21 cellular contexts compared by ENCODE assay signal in the genomic region with DNA sequence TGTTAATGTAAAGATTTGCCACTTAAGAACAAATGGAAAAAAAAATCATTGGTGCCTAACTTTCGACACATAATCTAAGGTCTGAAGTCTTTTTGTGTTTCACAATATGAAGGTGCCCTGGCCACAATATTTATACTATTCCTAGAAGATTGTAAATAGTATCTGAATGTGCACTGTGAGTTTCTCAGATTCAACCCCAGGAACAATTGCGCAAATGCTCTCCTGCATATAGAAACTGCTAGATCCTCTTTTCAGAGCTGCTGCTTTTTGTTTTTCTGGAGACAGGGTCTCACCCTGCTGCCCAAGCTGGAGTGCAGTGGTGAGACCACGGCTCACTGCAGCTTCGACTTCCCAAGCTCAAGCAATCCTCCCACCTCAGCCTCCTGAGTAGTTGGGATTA.
"Had no signal": no experiment of that assay in that cellular context is flagged by ENCODE, and none has a peak within 500 bp of the region (broad histone marks: within the 10 kb centered on the region; RNA-seq: fewer than 3 reads in every experiment).

No MANE protein-coding gene starts in this region.

- DNase-seq: activated B cell treated with CpG ODN at 0.5 μM for 24 hours; activated CD4-positive, alpha-beta T cell treated with anti-CD3 and anti-CD28 coated beads, Interleukin-2, amount 10 ng/mL, durations not matched to agents 24 days and 14 days; activated CD8-positive, alpha-beta T cell treated with anti-CD3 and anti-CD28 coated beads for 36 hours; activated naive CD4-positive, alpha-beta T cell; activated naive CD8-positive, alpha-beta T cell treated with anti-CD3 and anti-CD28 coated beads for 36 hours; activated T-cell treated with anti-CD3 and anti-CD28 coated beads, Interleukin-2, amount 50 U/mL, for 1 hour; anterior cingulate cortex; caudate nucleus; dorsolateral prefrontal cortex; endodermal cell; gastrocnemius medialis; heart left ventricle; kidney glomerular epithelial cell; left ventricle myocardium inferior; mucosa of descending colon; naive B cell; stimulated activated CD4-positive, alpha-beta T cell treated with anti-CD3 and anti-CD28 coated beads, Interleukin-12 subunit alpha, Interleukin-12 subunit beta, amount 100 ng/mL, for 4 hours; stimulated activated CD4-positive, alpha-beta T cell treated with anti-CD3 and anti-CD28 coated beads, Interleukin-1b, Interleukin-23, amount 100 ng/mL, for 48 hours; stimulated activated naive CD4-positive, alpha-beta T cell treated with Interleukin-2 at 50 U/mL for 16 hours; thyroid gland had no signal

- ATAC-seq: activated CD8-positive, alpha-beta T cell treated with anti-CD3 and anti-CD28 coated beads for 36 hours; activated T-helper 17 cell treated with anti-CD3 and anti-CD28 coated beads, Interleukin-2, amount 50 U/mL, for 72 hours; gastrocnemius medialis; heart left ventricle; mucosa of descending colon had no signal
